ENCODE assay signal across 1 cellular context in genomic region chr7:36155811-36156361, GRCh38.
TF ChIP-seq lines count a peak whose summit lies in the region.

No MANE protein-coding gene starts in this region.

TF ChIP-seq in H1, 55 proteins besides CTCF, POLR2A, EP300 and RAD21:
- no peak for TF ChIP-seq USF2 (IDR thresholded peaks at IDR 0.05; ENCODE audit: low read length)
- no peak for TF ChIP-seq SP2 (IDR thresholded peaks at IDR 0.05; ENCODE audit: low read length)
- no peak for TF ChIP-seq POU5F1 (IDR thresholded peaks at IDR 0.05; ENCODE audit: low read depth, low read length)
- no peak for TF ChIP-seq MAX (IDR thresholded peaks at IDR 0.05)
- no peak for TF ChIP-seq YY1 (IDR thresholded peaks at IDR 0.05; ENCODE audit: low read depth, low read length)
- no peak for TF ChIP-seq JUND (IDR thresholded peaks at IDR 0.05; ENCODE audit: low read length)
- no peak for TF ChIP-seq CHD7 (IDR thresholded peaks at IDR 0.05; ENCODE audit: insufficient replicate concordance, low read length)
- TF ChIP-seq KDM5A (IDR thresholded peaks at IDR 0.05; ENCODE audit: low read length), result no peak
- TF ChIP-seq SUZ12 (IDR thresholded peaks at IDR 0.05; ENCODE audit: low read length), result no peak
- no peak for TF ChIP-seq RXRA (IDR thresholded peaks at IDR 0.05; ENCODE audit: insufficient read depth, low read depth, low read length)
- no peak for TF ChIP-seq CTBP2 (IDR thresholded peaks at IDR 0.05; ENCODE audit: borderline replicate concordance, insufficient read depth, insufficient read length, low read length)
- TF ChIP-seq SP1 (IDR thresholded peaks at IDR 0.05; ENCODE audit: low read depth, low read length), result no peak
- no peak for TF ChIP-seq GTF2F1 (IDR thresholded peaks at IDR 0.05; ENCODE audit: borderline replicate concordance, low read depth, low read length)
